In genomic region chr7:130069978-130070899, GRCh38 we compare ENCODE assay signal across 8 cellular contexts.
A peak's percentile ranks its signal among the peaks of the same experiment; 100 is the strongest.
DNase-seq lines count a peak whose midpoint lies in the region; ATAC-seq lines count a peak whose summit lies in the region.

TSS of gene KLHDC10 (plus strand) at chr7:130070534. CDS start at chr7:130070644, 110 bp downstream.

- H3K4me3 ChIP-seq in BLaER1 treated with 17β-estradiol and CSF1 and Interleukin-3, amounts not matched to agents 10 nM and 100 nM: peak within 1 kb of the TSS; percentile 76 to 97 (median 84)

- peak within 1 kb of the TSS; percentile 70 to 88 (median 83) for H3K9ac ChIP-seq in BLaER1 treated with 17β-estradiol and CSF1 and Interleukin-3, amounts not matched to agents 10 nM and 100 nM

- peaks cover 11 to 39% (median 22%) of the 10 kb centered on the region in 10 experiments; a peak in 19 of 20 replicates for H3K4me1 ChIP-seq in BLaER1 treated with 17β-estradiol and CSF1 and Interleukin-3, amounts not matched to agents 10 nM and 100 nM

- no peaks in the 10 kb centered on the region for H3K9me3 ChIP-seq in BLaER1 treated with 17β-estradiol and CSF1 and Interleukin-3, amounts not matched to agents 10 nM and 100 nM (replicated peaks in 1 of 11)

- H4K20me1 ChIP-seq in BLaER1 treated with 17β-estradiol and CSF1 and Interleukin-3, amounts not matched to agents 10 nM and 100 nM: peaks cover 25 to 45% (median 40%) of the 10 kb centered on the region in 11 experiments

- peak within 1 kb of the TSS; percentile 33 to 78 (median 66); a peak in 21 of 22 replicates for H3K27ac ChIP-seq in BLaER1 treated with 17β-estradiol and CSF1 and Interleukin-3, amounts not matched to agents 10 nM and 100 nM

- ATAC-seq in GM19351 (IDR thresholded peaks at IDR 0.05; ENCODE audit: unreplicated experiment) (peak; percentile 97), HG03521 (IDR thresholded peaks at IDR 0.05; ENCODE audit: unreplicated experiment) (peak; percentile 98)

- DNase-seq in NCI-H748 (lab: John Stamatoyannopoulos, UW; ENCODE audit: unreplicated experiment) (peak; percentile 99), cortex of kidney (lab: John Stamatoyannopoulos, UW) (peak; percentile 34), left kidney (ENCODE audit: low read depth, low spot score) (peak; percentile 100)
- DNase-seq in activated CD4-positive, alpha-beta T cell treated with anti-CD3 and anti-CD28 coated beads, Interleukin-2, amount 50 U/mL, for 1 hour: peak; percentile 94
- peak; percentile 93 to 95 for DNase-seq in stimulated activated CD4-positive, alpha-beta T cell treated with anti-CD3 and anti-CD28 coated beads, Interleukin-2, amount 100 ng/mL, for 24 hours

- H3K27me3 ChIP-seq in BLaER1 treated with 17β-estradiol and CSF1 and Interleukin-3, amounts not matched to agents 10 nM and 100 nM: no peaks in the 10 kb centered on the region

- H3K36me3 ChIP-seq in BLaER1 treated with 17β-estradiol and CSF1 and Interleukin-3, amounts not matched to agents 10 nM and 100 nM: peaks cover 0 to 13% (median 0%) of the 10 kb centered on the region in 11 experiments; a peak in 5 of 22 replicates

- peak within 1 kb of the TSS; percentile 82 to 97 (median 93) for H3K4me2 ChIP-seq in BLaER1 treated with 17β-estradiol and CSF1 and Interleukin-3, amounts not matched to agents 10 nM and 100 nM

Comparison
In these comparisons a context has a peak if more than half of its experiments do, and no peak if none do; other contexts are left out.
1. Peak in every context shown above with its lines: DNase-seq, ATAC-seq, H3K4me3 ChIP-seq and H3K27ac ChIP-seq.
2. DNase-seq: peak in every context shown above with its lines; median percentile 100 in left kidney; 99 in NCI-H748; 94 in activated CD4-positive, alpha-beta T cell treated with anti-CD3 and anti-CD28 coated beads, Interleukin-2, amount 50 U/mL, for 1 hour; 94 in stimulated activated CD4-positive, alpha-beta T cell treated with anti-CD3 and anti-CD28 coated beads, Interleukin-2, amount 100 ng/mL, for 24 hours; 34 in cortex of kidney.